14 cellular contexts compared by ENCODE assay signal in the genomic region with DNA sequence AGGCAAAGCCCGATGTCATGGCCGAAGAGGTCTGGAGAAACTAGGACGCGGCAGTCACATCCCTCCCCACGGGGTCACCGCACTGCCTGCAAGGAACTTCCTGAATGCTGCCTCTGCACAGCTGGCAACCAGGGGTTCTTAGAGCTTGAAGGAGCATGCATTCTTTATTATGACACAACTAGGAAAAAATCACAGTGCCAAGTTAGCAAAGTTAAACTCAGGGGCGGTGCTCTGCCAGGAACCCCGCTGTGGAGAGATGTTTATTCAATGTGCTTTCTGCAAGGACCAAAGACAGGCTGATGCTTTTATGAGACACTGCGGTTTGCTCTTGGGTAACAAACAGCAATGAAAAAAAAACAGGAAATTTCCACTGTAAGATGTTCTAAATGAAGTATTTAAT.
DNase-seq lines count a peak whose midpoint lies in the region; ATAC-seq, FAIRE-seq and TF ChIP-seq lines count a peak whose summit lies in the region.
"Had no signal": no experiment of that assay in that cellular context is flagged by ENCODE, and none has a peak within 500 bp of the region (broad histone marks: within the 10 kb centered on the region; RNA-seq: fewer than 3 reads in every experiment).

No MANE protein-coding gene starts in this region.

- CTCF ChIA-PET in activated naive CD4-positive, alpha-beta T cell treated with anti-CD3 and anti-CD28 coated beads, Interleukin-2, amount 10 ng/mL, durations not matched to agents 7 days and 5 days (lab: Charles Lee): no interaction called here

- intact Hi-C loops in mucosa of descending colon (cut with DNase I, micrococcal nuclease): no loop called here

- H3K27ac Mint-ChIP-seq in activated naive CD4-positive, alpha-beta T cell treated with anti-CD3 and anti-CD28 coated beads, Interleukin-2, amount 10 ng/mL, durations not matched to agents 7 days and 5 days: no peak overlapping the region
- H3K27ac Mint-ChIP-seq in glutamatergic neuron (ENCODE audit: unreplicated experiment): no peak overlapping the region
- H3K27ac Mint-ChIP-seq: activated B cell treated with CpG ODN at 0.5 μM for 24 hours; activated T-helper 2 cell treated with anti-CD3 and anti-CD28 coated beads, Interferon-gamma antibody, Interleukin-2, Interleukin-4, amounts not matched to agents 10 μg/mL and 5 μg/mL and 100 μg/mL, durations not matched to agents 14 hours and 24 hours and 36 hours; immature natural killer cell had no signal

- H3K9ac ChIP-seq in Karpas-422 (ENCODE audit: low read length): no peak overlapping the region

- H3K4me1 ChIP-seq in mucosa of descending colon (ENCODE audit: low read depth) (no peaks in the 10 kb centered on the region), Karpas-422 (ENCODE audit: low read length) (no peaks in the 10 kb centered on the region)

- no peaks in the 10 kb centered on the region for H3K4me1 Mint-ChIP-seq in activated naive CD4-positive, alpha-beta T cell treated with anti-CD3 and anti-CD28 coated beads, Interleukin-2, amount 10 ng/mL, durations not matched to agents 7 days and 5 days
- H3K4me1 Mint-ChIP-seq in glutamatergic neuron (ENCODE audit: low read depth, unreplicated experiment): peaks cover 7% of the 10 kb centered on the region
- H3K4me1 Mint-ChIP-seq: activated B cell treated with CpG ODN at 0.5 μM for 24 hours, immature natural killer cell had no signal

- H4K20me1 ChIP-seq in Karpas-422 (ENCODE audit: insufficient read depth, low read depth, low read length): no peaks in the 10 kb centered on the region

- peak; percentile 36 for ATAC-seq in mucosa of descending colon
- ATAC-seq in GM19023 (IDR thresholded peaks at IDR 0.05; ENCODE audit: unreplicated experiment): no peak

- peak; percentile 97 for DNase-seq in M059J (ENCODE audit: low read depth)
- DNase-seq in bronchial epithelial cell (ENCODE audit: low read depth): peak; percentile 54
- DNase-seq in mucosa of descending colon: no peak
- no peak for DNase-seq in activated naive CD4-positive, alpha-beta T cell treated with anti-CD3 and anti-CD28 coated beads, Interleukin-2, amount 10 ng/mL, durations not matched to agents 7 days and 5 days
- no peak for DNase-seq in Karpas-422
- no peak for DNase-seq in glutamatergic neuron
- DNase-seq: activated B cell treated with CpG ODN at 0.5 μM for 24 hours; dorsolateral prefrontal cortex; immature natural killer cell; NCI-H1048; stimulated activated CD4-positive, alpha-beta T cell treated with anti-CD3 and anti-CD28 coated beads, Interleukin-1b, Interleukin-23, amount 100 ng/mL, for 48 hours had no signal

- H3K27me3 ChIP-seq in bronchial epithelial cell (ENCODE audit: control insufficient read depth, insufficient read depth, low read length) (peaks cover 3% of the 10 kb centered on the region), Karpas-422 (ENCODE audit: low read length) (no peaks in the 10 kb centered on the region)

- H3K27ac ChIP-seq in C4-2B (peak overlapping the region; percentile 41; the same call in 1 of the 2 replicates), Karpas-422 (ENCODE audit: low read length) (no peak overlapping the region)

- H2AFZ ChIP-seq in Karpas-422 (ENCODE audit: low read length): no peak overlapping the region

- no peaks in the 10 kb centered on the region for H3K9me3 ChIP-seq in mucosa of descending colon
- no peaks in the 10 kb centered on the region for H3K9me3 ChIP-seq in Karpas-422 (ENCODE audit: low read length)

- H3K79me2 ChIP-seq in Karpas-422 (ENCODE audit: low read length): no peaks in the 10 kb centered on the region

- FAIRE-seq in bronchial epithelial cell (lab: Jason Lieb, UNC): no peak

- H3K4me3 ChIP-seq in bronchial epithelial cell (ENCODE audit: low read depth, low read length) (no peak overlapping the region), mucosa of descending colon (no peak overlapping the region), Karpas-422 (ENCODE audit: low read length) (no peak overlapping the region)
- H3K4me3 ChIP-seq: dorsolateral prefrontal cortex had no signal

- H3K27me3 Mint-ChIP-seq in activated naive CD4-positive, alpha-beta T cell treated with anti-CD3 and anti-CD28 coated beads, Interleukin-2, amount 10 ng/mL, durations not matched to agents 7 days and 5 days: peaks cover 28% of the 10 kb centered on the region
- H3K27me3 Mint-ChIP-seq in glutamatergic neuron (ENCODE audit: unreplicated experiment): no peaks in the 10 kb centered on the region

- H3K4me2 ChIP-seq in Karpas-422 (ENCODE audit: low read depth, low read length, poor library complexity, severe bottlenecking): no peak overlapping the region

- no peaks in the 10 kb centered on the region for H3K9me2 ChIP-seq in Karpas-422 (replicated peaks; ENCODE audit: insufficient read depth, low read length)

- H3K4me3 Mint-ChIP-seq in activated naive CD4-positive, alpha-beta T cell treated with anti-CD3 and anti-CD28 coated beads, Interleukin-2, amount 10 ng/mL, durations not matched to agents 7 days and 5 days: no peak overlapping the region
- H3K4me3 Mint-ChIP-seq in glutamatergic neuron (ENCODE audit: unreplicated experiment): no peak overlapping the region
- H3K4me3 Mint-ChIP-seq: activated B cell treated with CpG ODN at 0.5 μM for 24 hours, immature natural killer cell had no signal

- H3K9me3 Mint-ChIP-seq in activated naive CD4-positive, alpha-beta T cell treated with anti-CD3 and anti-CD28 coated beads, Interleukin-2, amount 10 ng/mL, durations not matched to agents 7 days and 5 days: peaks cover 1% of the 10 kb centered on the region
- peaks cover 8% of the 10 kb centered on the region for H3K9me3 Mint-ChIP-seq in glutamatergic neuron (ENCODE audit: unreplicated experiment)

- TF ChIP-seq CTCF in C4-2B (conservative IDR thresholded peaks at IDR 0.05) (no peak), bronchial epithelial cell (IDR thresholded peaks at IDR 0.05; ENCODE audit: insufficient read depth, low read length, severe bottlenecking) (no peak), mucosa of descending colon (IDR thresholded peaks at IDR 0.05) (no peak), glutamatergic neuron (IDR thresholded peaks at IDR 0.05; ENCODE audit: partially characterized antibody, unreplicated experiment) (no peak)

- H3K36me3 ChIP-seq in bronchial epithelial cell (ENCODE audit: control insufficient read depth, insufficient read depth, low read length) (no peaks in the 10 kb centered on the region), mucosa of descending colon (ENCODE audit: low read depth) (no peaks in the 10 kb centered on the region), Karpas-422 (ENCODE audit: insufficient read depth, low read length) (no peaks in the 10 kb centered on the region)

- H3K36me3 Mint-ChIP-seq in activated naive CD4-positive, alpha-beta T cell treated with anti-CD3 and anti-CD28 coated beads, Interleukin-2, amount 10 ng/mL, durations not matched to agents 7 days and 5 days: no peaks in the 10 kb centered on the region
- peaks cover 12% of the 10 kb centered on the region for H3K36me3 Mint-ChIP-seq in glutamatergic neuron (ENCODE audit: unreplicated experiment)
- H3K36me3 Mint-ChIP-seq: immature natural killer cell had no signal

Comparison
In these comparisons a context has a peak if more than half of its experiments do, and no peak if none do; other contexts are left out.
1. DNase-seq: peak in M059J (single experiment) and bronchial epithelial cell (single experiment); none in mucosa of descending colon (0 of 3), activated naive CD4-positive, alpha-beta T cell treated with anti-CD3 and anti-CD28 coated beads, Interleukin-2, amount 10 ng/mL, durations not matched to agents 7 days and 5 days (single experiment), Karpas-422 (single experiment) and glutamatergic neuron (single experiment).